8 cellular contexts compared by ENCODE assay signal in the genomic region with DNA sequence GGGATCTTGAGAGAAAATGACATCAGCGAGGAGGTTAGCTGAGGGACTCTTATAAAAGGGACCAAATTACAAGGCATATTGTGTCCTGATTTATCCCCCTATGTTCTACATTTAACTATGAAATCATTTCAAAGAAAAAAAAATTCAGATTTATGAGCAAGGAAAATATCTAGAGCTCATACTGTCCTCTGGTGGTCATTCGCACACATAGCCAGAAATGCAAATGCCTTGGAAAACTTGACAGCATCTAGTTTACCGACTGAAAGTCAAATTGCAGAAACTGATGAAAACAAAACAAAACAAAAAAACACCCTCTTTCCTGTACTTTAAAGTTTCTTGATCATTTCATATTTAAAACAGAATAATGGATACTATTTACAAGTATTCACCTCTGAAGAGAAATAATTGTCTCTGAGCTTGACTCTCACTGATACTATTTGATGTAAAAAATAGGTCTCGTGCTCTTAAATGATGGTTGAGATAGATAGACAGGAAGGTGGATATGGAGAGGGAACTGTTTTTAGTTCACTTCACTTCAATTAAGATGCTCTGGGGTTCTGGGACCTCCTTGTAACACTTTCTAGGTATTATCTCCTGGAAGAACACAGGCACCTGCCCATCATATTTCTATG.
A peak's percentile ranks its signal among the peaks of the same experiment; 100 is the strongest.
DNase-seq lines count a peak whose midpoint lies in the region; ATAC-seq and TF ChIP-seq lines count a peak whose summit lies in the region.

No MANE protein-coding gene starts in this region.

- H3K36me3 ChIP-seq in HEK293 (ENCODE audit: control insufficient read depth in 2 of 2, insufficient read depth in 1 of 2, low read length in 2 of 2), result no peaks in the 10 kb centered on the region

- ATAC-seq in HG02642 (IDR thresholded peaks at IDR 0.05; ENCODE audit: poor library complexity, unreplicated experiment) (no peak), HG03025 (IDR thresholded peaks at IDR 0.05; ENCODE audit: low FRiP score, unreplicated experiment) (no peak)

- H3K27ac ChIP-seq in AG04450 (ENCODE audit: low read depth, low read length) (no peak overlapping the region), HEK293 (ENCODE audit: extremely low read depth, low read depth, low read length) (no peak overlapping the region)

- CTCF ChIA-PET in AG04450 (lab: Charles Lee) (interaction anchor here (0.9 to 2.7 kb wide), 2 partner anchors 22 to 253 kb away, joined by 3 to 13 read pairs; a partner anchor contains a TSS), HEK293 (lab: Yijun Ruan, JAX) (interaction anchor here (0.5 to 7.0 kb wide), 53 partner anchors 17 to 1018 kb away, joined by 3 to 126 read pairs (median 4); a partner anchor contains a TSS)

- H3K4me3 ChIP-seq in AG04450 (ENCODE audit: low read depth, low read length) (no peak overlapping the region), HEK293 (ENCODE audit: low read depth, low read length) (no peak overlapping the region)

- no peaks in the 10 kb centered on the region for H3K4me1 ChIP-seq in HEK293 (ENCODE audit: control insufficient read depth, insufficient read depth, low read length)

- H3K9me3 ChIP-seq in AG04450 (ENCODE audit: control insufficient read depth, insufficient read depth, low read length), result peaks cover 9% of the 10 kb centered on the region
- no peaks in the 10 kb centered on the region for H3K9me3 ChIP-seq in HEK293 (ENCODE audit: control insufficient read depth, insufficient read depth, low read depth, low read length)

- POLR2A ChIA-PET in AG04450 (lab: Yijun Ruan, JAX) (no interaction called here), HEK293 (lab: Yijun Ruan, JAX) (interaction anchor here (0.6 kb wide), 1 partner anchor 254 kb away, joined by 3 read pairs; no protein-coding TSS in a partner anchor)

- no peaks in the 10 kb centered on the region for H3K27me3 ChIP-seq in AG04450 (ENCODE audit: control insufficient read depth, insufficient read depth, low read length)

- TF ChIP-seq CTCF in AG04450 (IDR thresholded peaks at IDR 0.05; ENCODE audit: low read depth, low read length), result peak; percentile 57
- TF ChIP-seq CTCF in HEK293 (tag by site-specific recombination; IDR thresholded peaks at IDR 0.05), result peak; percentile 44; the same call in 1 of the 2 replicates

- DNase-seq in AG04450 (ENCODE audit: low read depth, low spot score), result no peak
- DNase-seq in RPMI8226, result peak; percentile 28
- peak; percentile 64 for DNase-seq in inferior parietal cortex (ENCODE audit: extremely low spot score)
- DNase-seq in CD1c-positive myeloid dendritic cell (ENCODE audit: extremely low spot score), result no peak
- DNase-seq in stimulated activated naive CD4-positive, alpha-beta T cell treated with Interleukin-2 at 50 U/mL for 16 hours (lab: John Stamatoyannopoulos, UW), result no peak

TF ChIP-seq in HEK293, 187 proteins besides CTCF, POLR2A, EP300 and RAD21:
- no peak for TF ChIP-seq ZNF391 (tag by site-specific recombination; IDR thresholded peaks at IDR 0.05; ENCODE audit: borderline replicate concordance, low read depth)
- TF ChIP-seq ZBTB17 (tag by site-specific recombination; IDR thresholded peaks at IDR 0.05), result no peak
- TF ChIP-seq, protein P1, sequence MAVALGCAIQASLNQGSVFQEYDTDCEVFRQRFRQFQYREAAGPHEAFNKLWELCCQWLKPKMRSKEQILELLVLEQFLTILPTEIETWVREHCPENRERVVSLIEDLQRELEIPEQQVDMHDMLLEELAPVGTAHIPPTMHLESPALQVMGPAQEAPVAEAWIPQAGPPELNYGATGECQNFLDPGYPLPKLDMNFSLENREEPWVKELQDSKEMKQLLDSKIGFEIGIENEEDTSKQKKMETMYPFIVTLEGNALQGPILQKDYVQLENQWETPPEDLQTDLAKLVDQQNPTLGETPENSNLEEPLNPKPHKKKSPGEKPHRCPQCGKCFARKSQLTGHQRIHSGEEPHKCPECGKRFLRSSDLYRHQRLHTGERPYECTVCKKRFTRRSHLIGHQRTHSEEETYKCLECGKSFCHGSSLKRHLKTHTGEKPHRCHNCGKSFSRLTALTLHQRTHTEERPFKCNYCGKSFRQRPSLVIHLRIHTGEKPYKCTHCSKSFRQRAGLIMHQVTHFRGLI (tag by site-specific recombination; IDR thresholded peaks at IDR 0.05), result no peak
- TF ChIP-seq ZNF654 (tag by site-specific recombination; IDR thresholded peaks at IDR 0.05; ENCODE audit: low read depth), result peak; percentile 68
- no peak for TF ChIP-seq ZNF560 (tag by site-specific recombination; IDR thresholded peaks at IDR 0.05; ENCODE audit: borderline replicate concordance)
- no peak for TF ChIP-seq YY1 (tag by site-specific recombination; IDR thresholded peaks at IDR 0.05)
- TF ChIP-seq, protein P2, sequence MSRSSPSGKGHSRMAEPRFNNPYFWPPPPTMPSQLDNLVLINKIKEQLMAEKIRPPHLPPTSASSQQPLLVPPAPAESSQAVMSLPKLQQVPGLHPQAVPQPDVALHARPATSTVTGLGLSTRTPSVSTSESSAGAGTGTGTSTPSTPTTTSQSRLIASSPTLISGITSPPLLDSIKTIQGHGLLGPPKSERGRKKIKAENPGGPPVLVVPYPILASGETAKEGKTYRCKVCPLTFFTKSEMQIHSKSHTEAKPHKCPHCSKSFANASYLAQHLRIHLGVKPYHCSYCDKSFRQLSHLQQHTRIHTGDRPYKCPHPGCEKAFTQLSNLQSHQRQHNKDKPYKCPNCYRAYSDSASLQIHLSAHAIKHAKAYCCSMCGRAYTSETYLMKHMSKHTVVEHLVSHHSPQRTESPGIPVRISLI (tag by site-specific recombination; IDR thresholded peaks at IDR 0.05), result 0 out of 2 replicates have a peak, but pooled peaks have one; percentile 49
- TF ChIP-seq ZNF274 (IDR thresholded peaks at IDR 0.05; ENCODE audit: low read length), result no peak
- no peak for TF ChIP-seq ZNF274 (tag by site-specific recombination; IDR thresholded peaks at IDR 0.05; ENCODE audit: borderline replicate concordance)

Comparison
In these comparisons a context has a peak if more than half of its experiments do, and no peak if none do; other contexts are left out.
1. DNase-seq: peak in RPMI8226 (single experiment) and inferior parietal cortex (single experiment); none in AG04450 (single experiment), CD1c-positive myeloid dendritic cell (single experiment) and stimulated activated naive CD4-positive, alpha-beta T cell treated with Interleukin-2 at 50 U/mL for 16 hours (single experiment).